2 cellular contexts compared by ENCODE assay signal in the genomic region with DNA sequence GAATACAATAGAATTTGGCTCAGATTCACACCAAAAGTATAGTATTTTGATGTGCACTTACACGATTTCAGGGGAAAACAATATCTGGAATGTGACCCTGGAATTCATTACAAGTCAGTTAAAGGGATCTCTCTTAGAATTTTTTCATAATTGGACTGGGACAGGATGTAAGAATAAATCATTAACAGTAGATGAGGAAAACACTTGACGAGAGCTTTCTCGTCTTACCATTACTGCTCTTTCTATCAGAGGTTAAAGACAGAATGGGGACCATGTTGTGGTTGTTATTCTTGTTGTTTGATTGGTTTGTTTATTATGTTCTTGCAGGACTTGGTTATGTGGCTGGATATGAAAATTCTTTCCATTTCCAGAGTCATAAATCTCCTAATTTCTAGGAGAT. TPM values are rescaled to one million over a fixed set of nuclear protein-coding genes. Genes with fewer than 3 reads are reported as not detected.
"Had no signal": no experiment of that assay in that cellular context is flagged by ENCODE, and none has a peak within 500 bp of the region (broad histone marks: within the 10 kb centered on the region; RNA-seq: fewer than 3 reads in every experiment).

No MANE protein-coding gene starts in this region.

RNA-seq across cellular contexts. Expression of gene GOLGA8G, which starts 51.4 kb away (rescaled TPM):
- total RNA-seq: G401, GM12878 had no signal
- polyA plus RNA-seq: GM12878 had no signal
